Comparison of ENCODE assay signal across 14 cellular contexts in the genomic region with DNA sequence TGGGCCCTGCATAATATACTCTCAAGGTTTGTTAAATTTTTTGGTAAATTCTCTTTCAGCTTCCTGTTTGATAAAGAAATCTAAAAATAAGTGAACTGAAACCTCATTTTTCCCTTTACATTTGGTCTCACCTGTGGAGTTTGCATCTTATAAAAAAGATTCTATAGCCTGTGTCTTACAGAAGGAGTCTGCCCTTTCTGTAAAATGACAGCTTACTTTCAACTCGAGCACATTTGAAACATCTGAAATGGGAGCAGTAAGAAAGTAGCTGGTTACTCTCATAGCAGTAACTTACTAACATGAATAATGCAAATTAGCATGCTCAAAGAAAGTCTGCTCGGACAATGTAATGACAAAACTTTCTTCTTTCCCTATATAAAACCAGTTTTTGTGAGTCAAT.
DNase-seq lines count a peak whose midpoint lies in the region; ATAC-seq and TF ChIP-seq lines count a peak whose summit lies in the region.
"Had no signal": no experiment of that assay in that cellular context is flagged by ENCODE, and none has a peak within 500 bp of the region (broad histone marks: within the 10 kb centered on the region; RNA-seq: fewer than 3 reads in every experiment).

No MANE protein-coding gene starts in this region.

- peaks cover 4 to 5% of the 10 kb centered on the region in 2 donors for H3K9me3 Mint-ChIP-seq in activated T-cell treated with anti-CD3 and anti-CD28 coated beads, Interleukin-2, amount 50 U/mL, for 72 hours
- H3K9me3 Mint-ChIP-seq in activated T-cell treated with anti-CD3 and anti-CD28 coated beads, Interleukin-2, amount 50 U/mL, for 24 hours, result peaks cover 7% of the 10 kb centered on the region
- peaks cover 14% of the 10 kb centered on the region for H3K9me3 Mint-ChIP-seq in WTC11
- peaks cover 0 to 18% (median 7%) of the 10 kb centered on the region in 9 donors for H3K9me3 Mint-ChIP-seq in naive thymus-derived CD8-positive, alpha-beta T cell

- POLR2A ChIA-PET in WTC11 (lab: Charles Lee), result no interaction called here
- POLR2A ChIA-PET in naive thymus-derived CD8-positive, alpha-beta T cell (lab: Charles Lee), result no interaction called here

- peak overlapping the region; percentile 12 for H3K27ac Mint-ChIP-seq in activated T-cell treated with anti-CD3 and anti-CD28 coated beads, Interleukin-2, amount 50 U/mL, for 72 hours
- H3K27ac Mint-ChIP-seq in activated T-cell treated with anti-CD3 and anti-CD28 coated beads, Interleukin-2, amount 50 U/mL, for 24 hours, result no peak overlapping the region
- H3K27ac Mint-ChIP-seq in WTC11, result no peak overlapping the region
- peak overlapping the region in 6 of 10 donors; percentile 1 to 55 (median 36) for H3K27ac Mint-ChIP-seq in naive thymus-derived CD8-positive, alpha-beta T cell

- H3K9ac ChIP-seq in Karpas-422 (ENCODE audit: low read length), result peak overlapping the region; percentile 70
- H3K9ac ChIP-seq: GM23248 had no signal

- CTCF ChIA-PET in WTC11 (lab: Charles Lee), result no interaction called here

- H2AFZ ChIP-seq in Karpas-422 (ENCODE audit: low read length), result no peak overlapping the region
- H2AFZ ChIP-seq: GM23248 had no signal

- intact Hi-C loops in left cardiac atrium (cut with DNase I), result no loop called here

- no peaks in the 10 kb centered on the region for H3K9me2 ChIP-seq in Karpas-422 (replicated peaks; ENCODE audit: insufficient read depth, low read length)

- H3K4me1 Mint-ChIP-seq in activated T-cell treated with anti-CD3 and anti-CD28 coated beads, Interleukin-2, amount 50 U/mL, for 72 hours (ENCODE audit: low read depth), result no peaks in the 10 kb centered on the region
- H3K4me1 Mint-ChIP-seq in activated T-cell treated with anti-CD3 and anti-CD28 coated beads, Interleukin-2, amount 50 U/mL, for 24 hours (ENCODE audit: low read depth), result peaks cover 31% of the 10 kb centered on the region
- H3K4me1 Mint-ChIP-seq in WTC11, result peaks cover 24% of the 10 kb centered on the region
- H3K4me1 Mint-ChIP-seq in naive thymus-derived CD8-positive, alpha-beta T cell, result peaks cover 33 to 80% (median 71%) of the 10 kb centered on the region in 4 donors

- no peak overlapping the region for H3K4me3 Mint-ChIP-seq in activated T-cell treated with anti-CD3 and anti-CD28 coated beads, Interleukin-2, amount 50 U/mL, for 72 hours
- no peak overlapping the region for H3K4me3 Mint-ChIP-seq in activated T-cell treated with anti-CD3 and anti-CD28 coated beads, Interleukin-2, amount 50 U/mL, for 24 hours
- H3K4me3 Mint-ChIP-seq in WTC11, result no peak overlapping the region
- peak overlapping the region in 2 of 10 donors; percentile 12 to 43 for H3K4me3 Mint-ChIP-seq in naive thymus-derived CD8-positive, alpha-beta T cell

- peaks cover 6 to 7% of the 10 kb centered on the region in 2 donors for H3K36me3 Mint-ChIP-seq in activated T-cell treated with anti-CD3 and anti-CD28 coated beads, Interleukin-2, amount 50 U/mL, for 72 hours (ENCODE audit: insufficient read depth in 2 of 2)
- peaks cover 22% of the 10 kb centered on the region for H3K36me3 Mint-ChIP-seq in activated T-cell treated with anti-CD3 and anti-CD28 coated beads, Interleukin-2, amount 50 U/mL, for 24 hours (ENCODE audit: low read depth)
- H3K36me3 Mint-ChIP-seq in WTC11, result peaks cover 10% of the 10 kb centered on the region
- H3K36me3 Mint-ChIP-seq in naive thymus-derived CD8-positive, alpha-beta T cell, result peaks cover 14 to 54% (median 28%) of the 10 kb centered on the region in 3 donors

- TF ChIP-seq CTCF in WTC11 (IDR thresholded peaks at IDR 0.05), result no peak

- H3K27ac ChIP-seq in Karpas-422 (ENCODE audit: low read length), result peak overlapping the region; percentile 99
- H3K27ac ChIP-seq: 22Rv1, GM23248, HL-60 had no signal

- no peak for DNase-seq in activated T-cell treated with anti-CD3 and anti-CD28 coated beads, Interleukin-2, amount 50 U/mL, for 72 hours
- DNase-seq in activated T-cell treated with anti-CD3 and anti-CD28 coated beads, Interleukin-2, amount 50 U/mL, for 24 hours, result no peak
- DNase-seq in Karpas-422 (peak; percentile 86), WTC11 (ENCODE audit: low spot score) (no peak), NCI-H345 (lab: John Stamatoyannopoulos, UW) (no peak), left cardiac atrium (no peak), dermis blood vessel endothelial cell (no peak)
- no peak for DNase-seq in naive thymus-derived CD8-positive, alpha-beta T cell
- DNase-seq: DMS53, GM23248, H7 had no signal

- peak overlapping the region; percentile 52 for H3K4me3 ChIP-seq in Karpas-422 (ENCODE audit: low read length)
- H3K4me3 ChIP-seq: GM12878, GM23248 had no signal

- peaks cover 32% of the 10 kb centered on the region for H3K79me2 ChIP-seq in Karpas-422 (ENCODE audit: low read length)

- ATAC-seq in activated T-cell treated with anti-CD3 and anti-CD28 coated beads, Interleukin-2, amount 50 U/mL, for 72 hours (replicated peaks in 1 of 2), result no peak
- ATAC-seq in WTC11, result no peak
- ATAC-seq in naive thymus-derived CD8-positive, alpha-beta T cell, result no peak
- no peak for ATAC-seq in left cardiac atrium
- ATAC-seq: GM12878 had no signal

- H3K36me3 ChIP-seq in Karpas-422 (ENCODE audit: insufficient read depth, low read length), result peaks cover 5% of the 10 kb centered on the region; the same call in 1 of the 2 replicates

- H3K4me2 ChIP-seq in Karpas-422 (ENCODE audit: low read depth, low read length, poor library complexity, severe bottlenecking), result peak overlapping the region; percentile 87

- H3K9me3 ChIP-seq in Karpas-422 (ENCODE audit: low read length), result no peaks in the 10 kb centered on the region

- H3K4me1 ChIP-seq in Karpas-422 (ENCODE audit: low read length), result peaks cover 81% of the 10 kb centered on the region

- no peaks in the 10 kb centered on the region for H4K20me1 ChIP-seq in Karpas-422 (ENCODE audit: insufficient read depth, low read depth, low read length)

- H3K27me3 ChIP-seq in Karpas-422 (ENCODE audit: low read length), result no peaks in the 10 kb centered on the region

- no peaks in the 10 kb centered on the region for H3K27me3 Mint-ChIP-seq in activated T-cell treated with anti-CD3 and anti-CD28 coated beads, Interleukin-2, amount 50 U/mL, for 72 hours (ENCODE audit: low read depth)
- H3K27me3 Mint-ChIP-seq in activated T-cell treated with anti-CD3 and anti-CD28 coated beads, Interleukin-2, amount 50 U/mL, for 24 hours, result no peaks in the 10 kb centered on the region
- no peaks in the 10 kb centered on the region; the same call in 1 of the 2 replicates for H3K27me3 Mint-ChIP-seq in WTC11 (ENCODE audit: low read depth)
- H3K27me3 Mint-ChIP-seq in naive thymus-derived CD8-positive, alpha-beta T cell, result no peaks in the 10 kb centered on the region

TF ChIP-seq in WTC11, 78 proteins besides CTCF, POLR2A, EP300 and RAD21:
- TF ChIP-seq ZNF121 (CRISPR knock-in tag; IDR thresholded peaks at IDR 0.05) (no peak), CBFB (CRISPR knock-in tag; IDR thresholded peaks at IDR 0.05; ENCODE audit: low read depth) (no peak), FOXJ3 (CRISPR knock-in tag; IDR thresholded peaks at IDR 0.05; ENCODE audit: borderline replicate concordance) (no peak), FOXP1 (CRISPR knock-in tag; IDR thresholded peaks at IDR 0.05; ENCODE audit: borderline replicate concordance) (no peak), ZNF317 (CRISPR knock-in tag; IDR thresholded peaks at IDR 0.05; ENCODE audit: borderline replicate concordance, low read depth) (peak; percentile 60; the same call in 1 of the 2 replicates), GABPB1 (CRISPR knock-in tag; IDR thresholded peaks at IDR 0.05) (no peak)
- TF ChIP-seq, protein P1, sequence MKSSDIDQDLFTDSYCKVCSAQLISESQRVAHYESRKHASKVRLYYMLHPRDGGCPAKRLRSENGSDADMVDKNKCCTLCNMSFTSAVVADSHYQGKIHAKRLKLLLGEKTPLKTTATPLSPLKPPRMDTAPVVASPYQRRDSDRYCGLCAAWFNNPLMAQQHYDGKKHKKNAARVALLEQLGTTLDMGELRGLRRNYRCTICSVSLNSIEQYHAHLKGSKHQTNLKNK (CRISPR knock-in tag; IDR thresholded peaks at IDR 0.05), result no peak

Comparison
In these comparisons a context has a peak if more than half of its experiments do, and no peak if none do; other contexts are left out.
1. H3K27ac Mint-ChIP-seq: peak in activated T-cell treated with anti-CD3 and anti-CD28 coated beads, Interleukin-2, amount 50 U/mL, for 72 hours (single experiment) and naive thymus-derived CD8-positive, alpha-beta T cell (6 of 10); none in activated T-cell treated with anti-CD3 and anti-CD28 coated beads, Interleukin-2, amount 50 U/mL, for 24 hours (single experiment) and WTC11 (single experiment).